2 cellular contexts compared by ENCODE assay signal in genomic region chr1:10387611-10388386, GRCh38.
A peak's percentile ranks its signal among the peaks of the same experiment; 100 is the strongest.
TF ChIP-seq lines count a peak whose summit lies in the region.

No MANE protein-coding gene starts in this region.

TF ChIP-seq in GM12891, 5 proteins besides CTCF, POLR2A, EP300 and RAD21:
- TF ChIP-seq TAF1 (IDR thresholded peaks at IDR 0.05; ENCODE audit: low read depth, low read length) = no peak
- no peak for TF ChIP-seq POU2F2 (IDR thresholded peaks at IDR 0.05; ENCODE audit: low read depth, low read length)
- peak; percentile 59; the same call in 1 of the 2 replicates for TF ChIP-seq SPI1 (IDR thresholded peaks at IDR 0.05; ENCODE audit: low read depth, low read length)

TF ChIP-seq in endothelial cell of umbilical vein, 7 proteins besides CTCF, POLR2A, EP300 and RAD21:
- TF ChIP-seq GATA2 (IDR thresholded peaks at IDR 0.05; ENCODE audit: insufficient read depth, insufficient read length, low read depth, low read length) (no peak), FOS (IDR thresholded peaks at IDR 0.05; ENCODE audit: borderline replicate concordance, insufficient read depth, low read length) (no peak)
